Comparison of ENCODE assay signal across 8 cellular contexts in genomic region chr21:40318371-40318770, GRCh38.
"Had no signal": no experiment of that assay in that cellular context is flagged by ENCODE, and none has a peak within 500 bp of the region (broad histone marks: within the 10 kb centered on the region; RNA-seq: fewer than 3 reads in every experiment).

No MANE protein-coding gene starts in this region.

- FAIRE-seq: HTR-8/SVneo, K562 had no signal

- H3K27me3 Mint-ChIP-seq: IgD-negative memory B cell had no signal

- H3K4me1 Mint-ChIP-seq: IgD-negative memory B cell had no signal

- H3K4me3 ChIP-seq: K562 had no signal

- DNase-seq: IMR-90, KBM-7, KG1 had no signal

- H3K4me3 Mint-ChIP-seq: IgD-negative memory B cell had no signal

- H3K27ac Mint-ChIP-seq: IgD-negative memory B cell had no signal

- ATAC-seq: K562 had no signal

- H3K4me2 ChIP-seq: KMS-11 had no signal

- H3K27ac ChIP-seq: HL-60, KMS-11 had no signal

- H3K9ac ChIP-seq: KMS-11 had no signal

- H3K36me3 Mint-ChIP-seq: IgD-negative memory B cell had no signal
